Comparison of ENCODE assay signal across 8 cellular contexts in genomic region chr2:47783491-47784330, GRCh38. TPM values are rescaled to one million over a fixed set of nuclear protein-coding genes. Genes with fewer than 3 reads are reported as not detected.
DNase-seq lines count a peak whose midpoint lies in the region; ATAC-seq and TF ChIP-seq lines count a peak whose summit lies in the region.

No MANE protein-coding gene starts in this region.

- DNase-seq in A673 (ENCODE audit: low spot score) = peak; percentile 82
- DNase-seq in NCI-H2196 treated with DMSO at 0.1 percent for 48 hours (lab: John Stamatoyannopoulos, UW; ENCODE audit: unreplicated experiment) = peak; percentile 62
- DNase-seq in activated CD4-positive, alpha-beta T cell treated with anti-CD3 and anti-CD28 coated beads for 24 hours (ENCODE audit: low read depth in 2 of 2) = peak; percentile 36 to 58
- DNase-seq in chondrocyte (ENCODE audit: low spot score) = no peak
- peak; percentile 70 to 80 for DNase-seq in left colon
- DNase-seq in stimulated activated CD4-positive, alpha-beta T cell treated with anti-CD3 and anti-CD28 coated beads, Interleukin-2, amount 100 ng/mL, for 24 hours = peak; percentile 72 to 75

- TF ChIP-seq CTCF in A673 (conservative IDR thresholded peaks at IDR 0.05; ENCODE audit: low read depth, low read length) (peak; percentile 8; the same call in 1 of the 2 replicates), chondrocyte (IDR thresholded peaks at IDR 0.05) (no peak)

- CTCF ChIA-PET in A673 (lab: Charles Lee) = no interaction called here

- peak overlapping the region; percentile 90 for H3K4me3 Mint-ChIP-seq in chondrocyte (ENCODE audit: unreplicated experiment)

- H3K36me3 ChIP-seq in A673 (ENCODE audit: insufficient read depth, low read length, poor library complexity, severe bottlenecking) = peaks cover 10% of the 10 kb centered on the region

- H3K27me3 Mint-ChIP-seq in chondrocyte (ENCODE audit: low read depth) = no peaks in the 10 kb centered on the region

- H3K27ac Mint-ChIP-seq in chondrocyte (ENCODE audit: unreplicated experiment) = peak overlapping the region; percentile 94

- peaks cover 4% of the 10 kb centered on the region for H3K4me1 ChIP-seq in A673 (ENCODE audit: insufficient read depth, low read length, poor library complexity, severe bottlenecking)

- no TSS peak for BruUV-seq in A673 (replicated peaks; lab: Mats Ljungman, UMichigan)

- peaks cover 2% of the 10 kb centered on the region for H3K36me3 Mint-ChIP-seq in chondrocyte (ENCODE audit: low read depth)

- H3K9me3 Mint-ChIP-seq in chondrocyte (ENCODE audit: low read depth) = no peaks in the 10 kb centered on the region

- peak; percentile 1 for ATAC-seq in GM18520 (IDR thresholded peaks at IDR 0.05; ENCODE audit: unreplicated experiment)
- peak; percentile 15 for ATAC-seq in HG03097 (IDR thresholded peaks at IDR 0.05; ENCODE audit: low FRiP score, unreplicated experiment)
- ATAC-seq in left colon = peak; percentile 48

- peak overlapping the region; percentile 99 for H3K4me3 ChIP-seq in A673 (ENCODE audit: low read depth, low read length, poor library complexity, severe bottlenecking)

- H3K27ac ChIP-seq in A673 (ENCODE audit: low read depth, low read length, poor library complexity, severe bottlenecking) = peak overlapping the region; percentile 99

- H3K27me3 ChIP-seq in A673 (replicated peaks; ENCODE audit: insufficient read depth, low read depth, low read length, poor library complexity) = no peaks in the 10 kb centered on the region

- H3K9me3 ChIP-seq in A673 (ENCODE audit: low read depth, low read length, poor library complexity, severe bottlenecking) = no peaks in the 10 kb centered on the region

- peaks cover 25% of the 10 kb centered on the region for H3K4me1 Mint-ChIP-seq in chondrocyte (ENCODE audit: low read depth)

- intact Hi-C loops in A673 (cut with micrococcal nuclease; ENCODE audit: unreplicated experiment) (loop anchor here (5.0 kb wide), 1 partner anchor 436 kb away; no protein-coding TSS in a partner anchor), left colon (cut with DNase I, micrococcal nuclease) (no loop called here)

- POLR2A ChIA-PET in A673 (lab: Charles Lee; ENCODE audit: low non-redundant PET) = interaction anchor here (0.6 to 0.9 kb wide), 2 partner anchors 15 to 614 kb away, joined by 3 read pairs; no protein-coding TSS in a partner anchor

RNA-seq across cellular contexts. Expression of gene MSH6, which starts 0.8 kb away (rescaled TPM):
- 182 and 189 TPM in 2 replicates for total RNA-seq in A673 (2021)
- total RNA-seq in chondrocyte = 53.4 to 80.6 TPM (median 59.7 TPM) in 3 replicates
- total RNA-seq in left colon = 10 to 100 TPM; 16.4 to 18.2 TPM
